In the genomic region with DNA sequence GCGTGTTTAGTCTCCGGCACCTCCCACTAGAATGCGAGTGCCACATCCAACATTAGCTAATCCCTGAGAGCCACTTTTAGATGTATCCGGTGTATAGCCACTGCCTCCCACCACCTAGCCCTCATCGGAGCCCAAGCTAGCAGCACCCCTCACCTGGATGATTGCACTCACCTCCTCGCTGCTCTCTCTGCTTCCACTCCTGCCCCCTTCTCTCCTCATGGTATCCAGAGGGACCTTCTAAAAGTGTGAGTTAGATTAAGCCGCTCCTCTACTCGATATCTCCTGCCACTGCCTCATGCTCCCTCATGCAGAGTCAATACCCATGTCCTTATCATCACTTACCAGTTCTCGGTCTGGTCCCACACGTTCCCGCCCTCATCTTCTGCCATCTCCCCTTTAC, we compare ENCODE assay signal across 25 cellular contexts.
"Had no signal": no experiment of that assay in that cellular context is flagged by ENCODE, and none has a peak within 500 bp of the region (broad histone marks: within the 10 kb centered on the region; RNA-seq: fewer than 3 reads in every experiment).

No MANE protein-coding gene starts in this region.

- ATAC-seq: naive thymus-derived CD8-positive, alpha-beta T cell; psoas muscle; right cardiac atrium; right lobe of liver; stimulated activated naive CD8-positive, alpha-beta T cell treated with anti-CD3 and anti-CD28 coated beads, Interleukin-15, amount 100 ng/mL, for 72 hours; stimulated activated naive CD8-positive, alpha-beta T cell treated with anti-CD3 and anti-CD28 coated beads, Interleukin-15, Interleukin-2, amounts not matched to agents 100 U/mL and 50 U/mL, for 24 hours; upper lobe of right lung had no signal

- H3K79me2 ChIP-seq: parathyroid adenoma had no signal

- FAIRE-seq: small intestine had no signal

- H3K9me3 ChIP-seq: ovary, psoas muscle, right lobe of liver, sigmoid colon, suprapubic skin, testis, tibial artery, transverse colon, upper lobe of right lung, uterus had no signal

- DNase-seq: naive thymus-derived CD8-positive, alpha-beta T cell; occipital lobe; ovary; posterior cingulate gyrus; psoas muscle; right cardiac atrium; right lobe of liver; sigmoid colon; small intestine; stimulated activated CD4-positive, alpha-beta T cell treated with anti-CD3 and anti-CD28 coated beads, Interleukin-15, amount 100 ng/mL, for 24 hours; stimulated activated CD4-positive, alpha-beta T cell treated with anti-CD3 and anti-CD28 coated beads, Interleukin-2, amount 100 ng/mL, for 24 hours; stimulated activated CD4-positive, alpha-beta T cell treated with anti-CD3 and anti-CD28 coated beads, Interleukin-2, amount 100 ng/mL, for 48 hours; stimulated activated CD4-positive, alpha-beta T cell treated with anti-CD3 and anti-CD28 coated beads, Interleukin-4, amount 100 ng/mL, for 24 hours; stimulated activated naive CD4-positive, alpha-beta T cell; stimulated activated naive CD8-positive, alpha-beta T cell treated with anti-CD3 and anti-CD28 coated beads, Interleukin-15, amount 100 ng/mL, for 72 hours; stimulated activated naive CD8-positive, alpha-beta T cell treated with anti-CD3 and anti-CD28 coated beads, Interleukin-15, Interleukin-2, amounts not matched to agents 100 U/mL and 50 U/mL, for 24 hours; substantia nigra; testis; tibial artery; transverse colon; upper lobe of right lung; uterus had no signal

- H3K27ac ChIP-seq: neural progenitor cell, ovary, parathyroid adenoma, psoas muscle, right lobe of liver, sigmoid colon, suprapubic skin, testis, tibial artery, transverse colon, upper lobe of right lung, uterus had no signal

- H2AFZ ChIP-seq: neural progenitor cell, parathyroid adenoma had no signal

- H3K9ac ChIP-seq: neural progenitor cell, parathyroid adenoma had no signal

- H3K36me3 ChIP-seq: neural progenitor cell, ovary, right lobe of liver, sigmoid colon, suprapubic skin, tibial artery, transverse colon, upper lobe of right lung, uterus had no signal

- H3K4me2 ChIP-seq: neural progenitor cell had no signal

- H3K27me3 ChIP-seq: neural progenitor cell, ovary, right lobe of liver, sigmoid colon, testis, transverse colon, upper lobe of right lung, uterus had no signal

- H3K4me1 ChIP-seq: neural progenitor cell, parathyroid adenoma, psoas muscle, right lobe of liver, sigmoid colon, suprapubic skin, testis, tibial artery, transverse colon, upper lobe of right lung, uterus had no signal

- H3K4me3 ChIP-seq: neural progenitor cell, ovary, psoas muscle, right lobe of liver, sigmoid colon, suprapubic skin, testis, tibial artery, transverse colon, upper lobe of right lung, uterus had no signal
